8 cellular contexts compared by ENCODE assay signal in genomic region chr9:75001719-75002421, GRCh38. TPM values are rescaled to one million over a fixed set of nuclear protein-coding genes. Genes with fewer than 3 reads are reported as not detected.
A peak's percentile ranks its signal among the peaks of the same experiment; 100 is the strongest.
DNase-seq lines count a peak whose midpoint lies in the region; ATAC-seq and TF ChIP-seq lines count a peak whose summit lies in the region.

No MANE protein-coding gene starts in this region.

- H3K4me3 ChIP-seq in breast epithelium: no peak overlapping the region

- no peak overlapping the region for H3K4me3 Mint-ChIP-seq in stimulated activated effector memory CD8-positive, alpha-beta T cell treated with anti-CD3 and anti-CD28 coated beads, Interleukin-12 subunit alpha, Interleukin-12 subunit beta, amount 100 ng/mL, for 72 hours

- H3K27me3 ChIP-seq in breast epithelium: no peaks in the 10 kb centered on the region

- H3K9me3 Mint-ChIP-seq in stimulated activated effector memory CD8-positive, alpha-beta T cell treated with anti-CD3 and anti-CD28 coated beads, Interleukin-12 subunit alpha, Interleukin-12 subunit beta, amount 100 ng/mL, for 72 hours: no peaks in the 10 kb centered on the region

- H3K36me3 ChIP-seq in breast epithelium: no peaks in the 10 kb centered on the region

- H3K27ac Mint-ChIP-seq in stimulated activated effector memory CD8-positive, alpha-beta T cell treated with anti-CD3 and anti-CD28 coated beads, Interleukin-12 subunit alpha, Interleukin-12 subunit beta, amount 100 ng/mL, for 72 hours: no peak overlapping the region

- TF ChIP-seq POLR2A in breast epithelium (IDR thresholded peaks at IDR 0.05): no peak

- H3K4me1 ChIP-seq in breast epithelium: no peaks in the 10 kb centered on the region

- DNase-seq in GF-D8 (lab: John Stamatoyannopoulos, UW) (peak; percentile 54), NCI-H774 (lab: John Stamatoyannopoulos, UW) (peak; percentile 56), breast epithelium (ENCODE audit: low spot score in 2 of 2) (no peak), iris pigment epithelial cell (ENCODE audit: low read depth) (peak; percentile 88)
- no peak for DNase-seq in stimulated activated effector memory CD8-positive, alpha-beta T cell treated with anti-CD3 and anti-CD28 coated beads, Interleukin-12 subunit alpha, Interleukin-12 subunit beta, amount 100 ng/mL, for 72 hours (ENCODE audit: low spot score in 2 of 2)

- H3K27ac ChIP-seq in breast epithelium: no peak overlapping the region

- peak; percentile 85 for ATAC-seq in GM21390 (IDR thresholded peaks at IDR 0.05; ENCODE audit: unreplicated experiment)
- ATAC-seq in HG03565 (IDR thresholded peaks at IDR 0.05; ENCODE audit: unreplicated experiment): peak; percentile 81
- ATAC-seq in stimulated activated effector memory CD8-positive, alpha-beta T cell treated with anti-CD3 and anti-CD28 coated beads, Interleukin-12 subunit alpha, Interleukin-12 subunit beta, amount 100 ng/mL, for 72 hours: peak; percentile 85
- no peak for ATAC-seq in HG02840 (IDR thresholded peaks at IDR 0.05; ENCODE audit: low FRiP score, unreplicated experiment)

- peaks cover 29% of the 10 kb centered on the region for H3K36me3 Mint-ChIP-seq in stimulated activated effector memory CD8-positive, alpha-beta T cell treated with anti-CD3 and anti-CD28 coated beads, Interleukin-12 subunit alpha, Interleukin-12 subunit beta, amount 100 ng/mL, for 72 hours

- H3K9me3 ChIP-seq in breast epithelium: no peaks in the 10 kb centered on the region

- TF ChIP-seq CTCF in breast epithelium (IDR thresholded peaks at IDR 0.05): peak; percentile 70 to 90 (median 72)

- H3K4me1 Mint-ChIP-seq in stimulated activated effector memory CD8-positive, alpha-beta T cell treated with anti-CD3 and anti-CD28 coated beads, Interleukin-12 subunit alpha, Interleukin-12 subunit beta, amount 100 ng/mL, for 72 hours: no peaks in the 10 kb centered on the region

- intact Hi-C loops in breast epithelium (cut with DNase I; ENCODE audit: low total_unique reads): no loop called here

RNA-seq across cellular contexts. Expression of gene CARNMT1, which starts 26.2 kb away (rescaled TPM):
- total RNA-seq in breast epithelium: 10 to 100 TPM; 12.3 to 31.8 (median 29.9) TPM

RNA-seq across cellular contexts. Expression of gene C9orf40, which starts 49.2 kb away (rescaled TPM):
- 1 to 10 TPM; 2.4 to 4.6 (median 4.2) TPM for total RNA-seq in breast epithelium

Comparison
In these comparisons a context has a peak if more than half of its experiments do, and no peak if none do; other contexts are left out.
1. DNase-seq: peak in GF-D8 (single experiment), NCI-H774 (single experiment) and iris pigment epithelial cell (single experiment); none in breast epithelium (0 of 2) and stimulated activated effector memory CD8-positive, alpha-beta T cell treated with anti-CD3 and anti-CD28 coated beads, Interleukin-12 subunit alpha, Interleukin-12 subunit beta, amount 100 ng/mL, for 72 hours (0 of 2).